ENCODE assay signal across 11 cellular contexts in the genomic region with DNA sequence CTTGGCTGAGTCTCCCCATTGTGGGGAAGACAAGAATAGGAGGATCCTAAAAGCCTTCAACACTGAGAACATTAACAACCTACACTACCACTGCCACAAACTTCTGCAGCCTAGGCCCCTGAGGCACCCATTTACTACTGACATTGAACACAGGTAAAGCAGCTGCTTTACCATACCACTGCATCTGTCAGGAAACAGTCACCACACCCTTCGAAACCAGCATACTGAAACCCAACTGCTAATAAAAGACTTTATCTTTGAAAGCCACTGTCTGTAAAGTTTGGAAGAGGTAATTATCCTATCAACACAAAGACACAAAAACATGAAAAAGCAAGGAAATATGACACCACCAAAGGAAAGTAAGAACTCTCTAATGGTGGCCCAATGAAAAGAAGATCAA. TPM values are rescaled to one million over a fixed set of nuclear protein-coding genes. Genes with fewer than 3 reads are reported as not detected.
A peak's percentile ranks its signal among the peaks of the same experiment; 100 is the strongest.
DNase-seq lines count a peak whose midpoint lies in the region; ATAC-seq and TF ChIP-seq lines count a peak whose summit lies in the region.
"Had no signal": no experiment of that assay in that cellular context is flagged by ENCODE, and none has a peak within 500 bp of the region (broad histone marks: within the 10 kb centered on the region; RNA-seq: fewer than 3 reads in every experiment).

No MANE protein-coding gene starts in this region.

- peaks cover 34% of the 10 kb centered on the region for H3K36me3 Mint-ChIP-seq in endothelial cell (ENCODE audit: low read depth, unreplicated experiment)

- no peak for TF ChIP-seq EP300 in upper lobe of left lung (IDR thresholded peaks at IDR 0.05)

- H3K27ac Mint-ChIP-seq in endothelial cell (ENCODE audit: unreplicated experiment) = no peak overlapping the region

- peaks cover 0 to 18% (median 0%) of the 10 kb centered on the region in 4 donors for H3K36me3 ChIP-seq in upper lobe of left lung

- no peak overlapping the region for H3K4me3 ChIP-seq in upper lobe of left lung
- H3K4me3 ChIP-seq: esophagus squamous epithelium, right lobe of liver had no signal

- H3K27me3 Mint-ChIP-seq in endothelial cell (ENCODE audit: unreplicated experiment) = peaks cover 2% of the 10 kb centered on the region

- peak overlapping the region; percentile 68 for H3K4me3 Mint-ChIP-seq in endothelial cell (ENCODE audit: unreplicated experiment)

- H3K27ac ChIP-seq in upper lobe of left lung = no peak overlapping the region
- H3K27ac ChIP-seq: esophagus squamous epithelium, right lobe of liver had no signal

- TF ChIP-seq CTCF in endothelial cell (IDR thresholded peaks at IDR 0.05; ENCODE audit: unreplicated experiment) (no peak), upper lobe of left lung (IDR thresholded peaks at IDR 0.05) (no peak)

- peaks cover 5 to 18% (median 16%) of the 10 kb centered on the region in 4 donors for H3K4me1 ChIP-seq in upper lobe of left lung

- WGBS in upper lobe of left lung, 2 donors = 80 to 88% methylated on average over 1 of the region's 1 CpG

- DNase-seq in endothelial cell (ENCODE audit: low spot score) (no peak), NCI-H226 (no peak), upper lobe of left lung (no peak), medulla oblongata (ENCODE audit: extremely low spot score) (no peak)
- DNase-seq: esophagus squamous epithelium, left cardiac atrium, NCI-H2171, right lobe of liver had no signal

- H3K4me1 Mint-ChIP-seq in endothelial cell (ENCODE audit: unreplicated experiment) = peaks cover 18% of the 10 kb centered on the region

- no peak for TF ChIP-seq POLR2A in upper lobe of left lung (IDR thresholded peaks at IDR 0.05)

- H3K9me3 Mint-ChIP-seq in endothelial cell (ENCODE audit: unreplicated experiment) = no peaks in the 10 kb centered on the region

- no peaks in the 10 kb centered on the region for H3K27me3 ChIP-seq in upper lobe of left lung
- H3K27me3 ChIP-seq: esophagus squamous epithelium, right lobe of liver had no signal

- peaks cover 0 to 4% (median 0%) of the 10 kb centered on the region in 4 donors for H3K9me3 ChIP-seq in upper lobe of left lung
- H3K9me3 ChIP-seq: right lobe of liver had no signal

- ATAC-seq in GM18873 (IDR thresholded peaks at IDR 0.05; ENCODE audit: low FRiP score, unreplicated experiment) (peak; percentile 62), GM21447 (IDR thresholded peaks at IDR 0.05; ENCODE audit: unreplicated experiment) (peak; percentile 71), HG03354 (IDR thresholded peaks at IDR 0.05; ENCODE audit: poor library complexity, severe bottlenecking, unreplicated experiment) (peak; percentile 78), upper lobe of left lung (ENCODE audit: low FRiP score in 2 of 2) (no peak)
- ATAC-seq: left cardiac atrium had no signal

RNA-seq across cellular contexts. Expression of gene IFNAR1, which starts 7.4 kb away (rescaled TPM):
- total RNA-seq in endothelial cell (ENCODE audit: unreplicated experiment) (34.8 TPM), upper lobe of left lung (10 to 100 TPM; 17.1 to 68.5 (median 36.0) TPM)

Comparison
In these comparisons a context has a peak if more than half of its experiments do, and no peak if none do; other contexts are left out.
1. ATAC-seq: peak in GM18873 (single experiment), GM21447 (single experiment) and HG03354 (single experiment); none in upper lobe of left lung (0 of 2).